24 cellular contexts compared by ENCODE assay signal in the genomic region with DNA sequence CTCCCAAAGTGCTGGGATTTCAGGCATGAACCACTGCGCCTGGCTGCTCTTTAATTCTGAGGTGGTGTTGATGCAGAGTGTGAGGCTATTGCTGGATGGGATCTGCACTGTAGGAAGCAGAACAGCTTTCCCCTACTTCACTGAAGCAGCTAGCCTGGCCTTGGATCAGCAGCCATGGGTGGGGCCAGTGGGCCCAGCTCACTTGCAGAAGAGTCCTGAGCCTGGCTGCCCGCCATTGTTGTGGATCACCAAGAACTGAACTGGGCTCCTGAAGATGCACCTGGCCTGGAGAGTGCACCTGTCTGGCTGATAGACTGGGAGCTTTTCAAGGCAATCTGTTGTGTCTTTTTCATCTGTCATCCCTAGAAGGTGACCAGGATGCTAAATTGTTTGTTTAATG. TPM values are rescaled to one million over a fixed set of nuclear protein-coding genes. Genes with fewer than 3 reads are reported as not detected.
DNase-seq lines count a peak whose midpoint lies in the region; ATAC-seq and TF ChIP-seq lines count a peak whose summit lies in the region.
"Had no signal": no experiment of that assay in that cellular context is flagged by ENCODE, and none has a peak within 500 bp of the region (broad histone marks: within the 10 kb centered on the region; RNA-seq: fewer than 3 reads in every experiment).

No MANE protein-coding gene starts in this region.

- TF ChIP-seq POLR2A in sigmoid colon (IDR thresholded peaks at IDR 0.05) = no peak

- no peaks in the 10 kb centered on the region for H3K36me3 ChIP-seq in heart right ventricle
- H3K36me3 ChIP-seq in sigmoid colon = no peaks in the 10 kb centered on the region
- H3K36me3 ChIP-seq in endodermal cell (ENCODE audit: control insufficient read depth, insufficient read depth, low read length) = no peaks in the 10 kb centered on the region
- H3K36me3 ChIP-seq: BE2C, HAP-1 had no signal

- intact Hi-C loops in Right ventricle myocardium inferior (cut with DNase I) = no loop called here
- intact Hi-C loops in heart right ventricle (cut with DNase I) = no loop called here
- intact Hi-C loops in sigmoid colon (cut with DNase I) = no loop called here

- no peaks in the 10 kb centered on the region for H3K27me3 Mint-ChIP-seq in endodermal cell (ENCODE audit: insufficient read depth)
- H3K27me3 Mint-ChIP-seq: CD4-positive, alpha-beta T cell; CD8-positive, alpha-beta memory T cell had no signal

- H3K4me3 ChIP-seq in heart right ventricle (no peak overlapping the region), sigmoid colon (no peak overlapping the region), foreskin fibroblast (ENCODE audit: low read depth in 1 of 2, low read length in 2 of 2) (no peak overlapping the region), endodermal cell (ENCODE audit: low read length) (no peak overlapping the region)
- H3K4me3 ChIP-seq: A549; BLaER1 treated with 17β-estradiol and CSF1 and Interleukin-3, amounts not matched to agents 10 nM and 100 nM; HAP-1 had no signal

- peaks cover 10 to 92% (median 52%) of the 10 kb centered on the region in 9 donors for H3K4me1 ChIP-seq in heart right ventricle
- H3K4me1 ChIP-seq in sigmoid colon = no peaks in the 10 kb centered on the region
- peaks cover 4% of the 10 kb centered on the region for H3K4me1 ChIP-seq in endodermal cell (ENCODE audit: control insufficient read depth, insufficient read depth, low read length)
- H3K4me1 ChIP-seq: BE2C, HAP-1 had no signal

- TF ChIP-seq CTCF in heart right ventricle (IDR thresholded peaks at IDR 0.05) = no peak
- no peak for TF ChIP-seq CTCF in sigmoid colon (IDR thresholded peaks at IDR 0.05)
- no peak for TF ChIP-seq CTCF in foreskin fibroblast (IDR thresholded peaks at IDR 0.05; ENCODE audit: low read depth, low read length)
- no peak for TF ChIP-seq CTCF in endodermal cell (conservative IDR thresholded peaks at IDR 0.05)

- H3K4me1 Mint-ChIP-seq in endodermal cell = peaks cover 9% of the 10 kb centered on the region

- peak; percentile 65 for DNase-seq in Right ventricle myocardium inferior (ENCODE audit: missing footprints)
- DNase-seq in heart right ventricle = no peak
- peak; percentile 43 for DNase-seq in NCI-H146 treated with DMSO at 0.1 percent for 48 hours (lab: John Stamatoyannopoulos, UW; ENCODE audit: unreplicated experiment)
- DNase-seq in NCI-H510A (lab: John Stamatoyannopoulos, UW) = peak; percentile 15
- DNase-seq in sigmoid colon = peak; percentile 69
- DNase-seq in foreskin fibroblast = no peak
- no peak for DNase-seq in endodermal cell
- no peak for DNase-seq in SIG-M5 (lab: John Stamatoyannopoulos, UW)
- DNase-seq: 8988T; ACHN; AML-193; BE2C; Calu3; CD4-positive, alpha-beta T cell; CD8-positive, alpha-beta memory T cell; COR-L47; DMS53; DMS79 treated with DMSO at 0.1 percent for 48 hours; GOT3; HFFc6 had no signal

- H3K27ac ChIP-seq in heart right ventricle (no peak overlapping the region), sigmoid colon (no peak overlapping the region), endodermal cell (ENCODE audit: low read depth, low read length) (no peak overlapping the region)
- H3K27ac ChIP-seq: A549; BLaER1 treated with 17β-estradiol and CSF1 and Interleukin-3, amounts not matched to agents 10 nM and 100 nM had no signal

- H3K36me3 Mint-ChIP-seq in endodermal cell (ENCODE audit: low read depth) = no peaks in the 10 kb centered on the region

- no peak overlapping the region for H3K27ac Mint-ChIP-seq in endodermal cell
- H3K27ac Mint-ChIP-seq: CD4-positive, alpha-beta T cell; HFFc6 had no signal

- no peak overlapping the region for H3K9ac ChIP-seq in endodermal cell (ENCODE audit: extremely low read depth, low read length, poor library complexity, severe bottlenecking)
- H3K9ac ChIP-seq: BLaER1 treated with 17β-estradiol and CSF1 and Interleukin-3, amounts not matched to agents 10 nM and 100 nM had no signal

- TF ChIP-seq EP300 in sigmoid colon (IDR thresholded peaks at IDR 0.05) = no peak

- H3K4me3 Mint-ChIP-seq in endodermal cell = no peak overlapping the region
- H3K4me3 Mint-ChIP-seq: CD14-positive monocyte; CD4-positive, alpha-beta T cell; CD8-positive, alpha-beta memory T cell; HFFc6 had no signal

- no peaks in the 10 kb centered on the region for H3K9me3 Mint-ChIP-seq in endodermal cell
- H3K9me3 Mint-ChIP-seq: CD14-positive monocyte; CD4-positive, alpha-beta T cell; CD8-positive, alpha-beta memory T cell; HFFc6 had no signal

- H3K9me3 ChIP-seq in heart right ventricle (no peaks in the 10 kb centered on the region), sigmoid colon (no peaks in the 10 kb centered on the region), endodermal cell (ENCODE audit: control insufficient read depth, low read length) (no peaks in the 10 kb centered on the region)
- H3K9me3 ChIP-seq: A549; BE2C; BLaER1 treated with 17β-estradiol and CSF1 and Interleukin-3, amounts not matched to agents 10 nM and 100 nM; HAP-1 had no signal

- 96 to 97% methylated on average over 2 of the region's 2 CpGs for WGBS in heart right ventricle, 2 donors
- WGBS in sigmoid colon, 2 donors = 94 to 96% methylated on average over 2 of the region's 2 CpGs
- 95% methylated on average over 2 of the region's 2 CpGs; no CpG with 5 or more reads in 1 of the 2 experiments for WGBS in endodermal cell (ENCODE audit: insufficient coverage in 1 of 2, insufficient read length in 1 of 2), 2 experiments

- ATAC-seq in Right ventricle myocardium inferior = no peak
- no peak for ATAC-seq in heart right ventricle
- ATAC-seq: A549 had no signal

- no peaks in the 10 kb centered on the region for H3K27me3 ChIP-seq in heart right ventricle
- H3K27me3 ChIP-seq in sigmoid colon = no peaks in the 10 kb centered on the region
- no peaks in the 10 kb centered on the region for H3K27me3 ChIP-seq in endodermal cell (ENCODE audit: control insufficient read depth, insufficient read depth, low read length, poor library complexity, severe bottlenecking)
- H3K27me3 ChIP-seq: BE2C; BLaER1 treated with 17β-estradiol and CSF1 and Interleukin-3, amounts not matched to agents 10 nM and 100 nM had no signal

RNA-seq across cellular contexts. Expression of gene TLNRD1, which starts 11.9 kb away (rescaled TPM):
- total RNA-seq in Right ventricle myocardium inferior = 7.1 TPM
- 10 to 100 TPM in 2 of 10 donors, 1 to 10 TPM in 8; 4.3 to 19.4 (median 6.3) TPM for total RNA-seq in heart right ventricle
- polyA plus RNA-seq in heart right ventricle = 1 to 10 TPM; 5.1 to 8.5 TPM
- total RNA-seq in sigmoid colon = 10 to 100 TPM; 12.5 to 18.3 (median 12.8) TPM
- 10 to 100 TPM in 1 of 3 donors, 1 to 10 TPM in 2; 6.6 to 10.6 (median 6.9) TPM for polyA plus RNA-seq in sigmoid colon
- total RNA-seq in endodermal cell = 10 to 100 TPM; 25.1 to 28.2 TPM
- 14.4 TPM for polyA plus RNA-seq in endodermal cell (2013, experiment 1 of 2)
- polyA plus RNA-seq in endodermal cell (2013, experiment 2 of 2) = 14.3 TPM

RNA-seq across cellular contexts. Expression of gene MESD, which starts 23.0 kb away (rescaled TPM):
- 14.0 TPM for total RNA-seq in Right ventricle myocardium inferior
- 10 to 100 TPM; 11.1 to 17.6 (median 15.2) TPM for total RNA-seq in heart right ventricle
- polyA plus RNA-seq in heart right ventricle = 10 to 100 TPM; 13.4 TPM
- total RNA-seq in sigmoid colon = 10 to 100 TPM; 11.7 to 20.8 (median 15.7) TPM
- polyA plus RNA-seq in sigmoid colon = 10 to 100 TPM in 1 of 3 donors, 1 to 10 TPM in 2; 5.4 to 20.1 (median 6.9) TPM
- total RNA-seq in endodermal cell = 10 to 100 TPM; 31.7 to 35.8 TPM
- polyA plus RNA-seq in endodermal cell (2013, experiment 1 of 2) = 31.8 TPM
- polyA plus RNA-seq in endodermal cell (2013, experiment 2 of 2) = 31.8 TPM

Comparison
In these comparisons a context has a peak if more than half of its experiments do, and no peak if none do; other contexts are left out.
1. DNase-seq: peak in Right ventricle myocardium inferior (single experiment), NCI-H146 treated with DMSO at 0.1 percent for 48 hours (single experiment), NCI-H510A (single experiment) and sigmoid colon (single experiment); none in heart right ventricle (0 of 2), foreskin fibroblast (0 of 2), endodermal cell (single experiment) and SIG-M5 (single experiment).